11 cellular contexts compared by ENCODE assay signal in the genomic region with DNA sequence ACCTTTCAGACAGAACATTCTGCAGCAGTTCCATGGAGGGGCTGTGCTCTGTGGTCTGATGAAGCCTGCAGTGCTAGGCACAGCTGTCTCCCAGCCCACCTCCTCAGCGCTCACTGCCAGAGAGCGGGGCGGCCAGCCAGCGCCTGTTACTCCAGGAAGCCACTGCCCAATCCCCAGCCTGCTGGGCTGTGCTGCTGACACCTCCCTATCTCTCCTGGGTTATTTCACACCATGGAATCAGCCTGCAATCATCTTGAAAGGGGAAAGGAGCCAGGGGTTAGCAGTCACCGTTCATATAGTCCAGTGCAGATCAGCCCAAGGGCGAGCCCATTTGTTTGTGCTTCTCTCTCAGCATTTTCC. TPM values are rescaled to one million over a fixed set of nuclear protein-coding genes. Genes with fewer than 3 reads are reported as not detected.
A peak's percentile ranks its signal among the peaks of the same experiment; 100 is the strongest.
DNase-seq lines count a peak whose midpoint lies in the region; ATAC-seq and TF ChIP-seq lines count a peak whose summit lies in the region.
"Had no signal": no experiment of that assay in that cellular context is flagged by ENCODE, and none has a peak within 500 bp of the region (broad histone marks: within the 10 kb centered on the region; RNA-seq: fewer than 3 reads in every experiment).

No MANE protein-coding gene starts in this region.

- peaks cover 46% of the 10 kb centered on the region for H3K4me1 Mint-ChIP-seq in WTC11
- H3K4me1 Mint-ChIP-seq: activated naive CD4-positive, alpha-beta T cell treated with anti-CD3 and anti-CD28 coated beads, Interleukin-2, amount 50 U/mL, for 24 hours had no signal

- WGBS in heart left ventricle, 4 donors: 14 to 27% (median 18%) methylated on average over 6 of the region's 6 CpGs
- WGBS in ovary, 3 donors: 4 to 6% (median 4%) methylated on average over 6 of the region's 6 CpGs
- WGBS in spleen, 5 donors: 50 to 79% (median 64%) methylated on average over 6 of the region's 6 CpGs

- H3K9me3 Mint-ChIP-seq in WTC11: no peaks in the 10 kb centered on the region
- H3K9me3 Mint-ChIP-seq: activated naive CD4-positive, alpha-beta T cell treated with anti-CD3 and anti-CD28 coated beads, Interleukin-2, amount 50 U/mL, for 24 hours had no signal

- H3K27me3 ChIP-seq in heart left ventricle: no peaks in the 10 kb centered on the region
- H3K27me3 ChIP-seq in ovary: no peaks in the 10 kb centered on the region
- no peaks in the 10 kb centered on the region for H3K27me3 ChIP-seq in spleen (replicated peaks in 1 of 7)

- H3K4me3 Mint-ChIP-seq in WTC11: peak overlapping the region; percentile 32
- H3K4me3 Mint-ChIP-seq: activated naive CD4-positive, alpha-beta T cell treated with anti-CD3 and anti-CD28 coated beads, Interleukin-2, amount 50 U/mL, for 24 hours had no signal

- intact Hi-C loops in heart left ventricle (cut with DNase I) (loop anchor here in 1 of 10 donors (2.0 kb wide), 1 partner anchor 27 kb away; no protein-coding TSS in a partner anchor), ovary (cut with DNase I) (no loop called here), spleen (cut with DNase I; ENCODE audit: low total_unique reads) (no loop called here)

- TF ChIP-seq POLR2A in heart left ventricle (IDR thresholded peaks at IDR 0.05) (peak in 1 of 2 donors; percentile 72), ovary (IDR thresholded peaks at IDR 0.05) (no peak), spleen (IDR thresholded peaks at IDR 0.05) (no peak)

- peak; percentile 98 for ATAC-seq in WTC11
- peak; percentile 93 to 97 (median 94) for ATAC-seq in heart left ventricle

- H3K27ac Mint-ChIP-seq in WTC11: peak overlapping the region; percentile 96
- H3K27ac Mint-ChIP-seq: activated naive CD4-positive, alpha-beta T cell treated with anti-CD3 and anti-CD28 coated beads, Interleukin-2, amount 50 U/mL, for 24 hours had no signal

- H3K4me3 ChIP-seq in heart left ventricle (peak overlapping the region in 11 of 12 donors; percentile 18 to 64 (median 52)), ovary (no peak overlapping the region), spleen (no peak overlapping the region)

- CTCF ChIA-PET in WTC11 (lab: Charles Lee): interaction anchor here (0.8 to 1.0 kb wide), 4 partner anchors 9 to 59 kb away, joined by 3 to 4 read pairs (median 4); no protein-coding TSS in a partner anchor

- POLR2A ChIA-PET in WTC11 (lab: Charles Lee): no interaction called here

- H3K4me1 ChIP-seq in heart left ventricle: peaks cover 0 to 50% (median 31%) of the 10 kb centered on the region in 12 donors
- peaks cover 2% of the 10 kb centered on the region for H3K4me1 ChIP-seq in ovary (ENCODE audit: insufficient read depth)
- H3K4me1 ChIP-seq in spleen: peaks cover 0 to 6% (median 2%) of the 10 kb centered on the region in 6 donors

- no peaks in the 10 kb centered on the region for H3K36me3 Mint-ChIP-seq in WTC11
- H3K36me3 Mint-ChIP-seq: activated naive CD4-positive, alpha-beta T cell treated with anti-CD3 and anti-CD28 coated beads, Interleukin-2, amount 50 U/mL, for 24 hours had no signal

- H3K27ac ChIP-seq in heart left ventricle (peak overlapping the region; percentile 3 to 92 (median 80)), ovary (no peak overlapping the region), spleen (no peak overlapping the region)

- DNase-seq in AG20443 (ENCODE audit: low spot score) (peak; percentile 64), WTC11 (ENCODE audit: low spot score) (peak; percentile 71), heart left ventricle (peak; percentile 81 to 92 (median 89)), ovary (peak; percentile 12 to 52 (median 33)), spleen (no peak), NCI-H82 (lab: John Stamatoyannopoulos, UW) (no peak), GM10266 (ENCODE audit: extremely low spot score) (no peak)
- no peak for DNase-seq in stimulated activated CD4-positive, alpha-beta T cell treated with anti-CD3 and anti-CD28 coated beads, Interleukin-4, amount 100 ng/mL, for 1 hour
- DNase-seq: COR-L47, SW 1271 had no signal

- no peak for TF ChIP-seq EP300 in ovary (IDR thresholded peaks at IDR 0.05)

- TF ChIP-seq CTCF in WTC11 (IDR thresholded peaks at IDR 0.05) (no peak), heart left ventricle (IDR thresholded peaks at IDR 0.05) (no peak), ovary (IDR thresholded peaks at IDR 0.05) (no peak), spleen (IDR thresholded peaks at IDR 0.05 in 8 of 11, conservative IDR thresholded peaks at IDR 0.05 in 3 of 11) (no peak), GM10266 (IDR thresholded peaks at IDR 0.05; ENCODE audit: control insufficient read depth, insufficient read depth, low read depth, missing control alignments) (no peak)

- H3K27me3 Mint-ChIP-seq in WTC11 (ENCODE audit: low read depth): no peaks in the 10 kb centered on the region

- H3K9me3 ChIP-seq in heart left ventricle (no peaks in the 10 kb centered on the region), ovary (no peaks in the 10 kb centered on the region), spleen (no peaks in the 10 kb centered on the region)

- H3K36me3 ChIP-seq in heart left ventricle (no peaks in the 10 kb centered on the region), ovary (no peaks in the 10 kb centered on the region), spleen (no peaks in the 10 kb centered on the region)

TF ChIP-seq in WTC11, 78 proteins besides CTCF, POLR2A, EP300 and RAD21:
- TF ChIP-seq GABPB1 (CRISPR knock-in tag; IDR thresholded peaks at IDR 0.05) (peak; percentile 57), ZNF232 (CRISPR knock-in tag; IDR thresholded peaks at IDR 0.05) (0 out of 2 replicates have a peak, but pooled peaks have one; percentile 33), KAT7 (CRISPR knock-in tag; IDR thresholded peaks at IDR 0.05; ENCODE audit: borderline replicate concordance) (0 out of 2 replicates have a peak, but pooled peaks have one; percentile 42), GTF2I (CRISPR knock-in tag; conservative IDR thresholded peaks at IDR 0.05) (no peak)

RNA-seq across cellular contexts. Expression of a gene that starts 46.3 kb away (rescaled TPM):
- total RNA-seq in WTC11 (2021) (22.9 to 31.1 TPM (median 23.1 TPM) in 3 replicates), heart left ventricle (100 to 1,000 TPM in 1 of 9 donors, 10 to 100 TPM in 8; 35.6 to 103 (median 51.7) TPM), ovary (1 to 10 TPM; 1.0 to 7.1 (median 2.6) TPM), spleen (10 to 100 TPM in 3 of 7 donors, 1 to 10 TPM in 4; 5.8 to 14.0 (median 9.9) TPM)
- polyA plus RNA-seq in heart left ventricle (10 to 100 TPM; 13.9 to 17.3 TPM), ovary (1 to 10 TPM in 1 of 2 donors, under 1 TPM in 1; 0.84 to 5.8 TPM), spleen (under 1 TPM; 0.39 to 0.99 (median 0.46) TPM)

Comparison
In these comparisons a context has a peak if more than half of its experiments do, and no peak if none do; other contexts are left out.
1. DNase-seq: peak in AG20443 (single experiment), WTC11 (single experiment), heart left ventricle (5 of 5) and ovary (5 of 5); none in stimulated activated CD4-positive, alpha-beta T cell treated with anti-CD3 and anti-CD28 coated beads, Interleukin-4, amount 100 ng/mL, for 1 hour (single experiment), spleen (single experiment), NCI-H82 (single experiment) and GM10266 (single experiment).
2. H3K27ac ChIP-seq: peak in heart left ventricle (12 of 12); none in ovary (0 of 2) and spleen (0 of 8).
3. H3K4me3 ChIP-seq: peak in heart left ventricle (11 of 12); none in ovary (single experiment) and spleen (0 of 8).